ENCODE assay signal across 8 cellular contexts in the genomic region with DNA sequence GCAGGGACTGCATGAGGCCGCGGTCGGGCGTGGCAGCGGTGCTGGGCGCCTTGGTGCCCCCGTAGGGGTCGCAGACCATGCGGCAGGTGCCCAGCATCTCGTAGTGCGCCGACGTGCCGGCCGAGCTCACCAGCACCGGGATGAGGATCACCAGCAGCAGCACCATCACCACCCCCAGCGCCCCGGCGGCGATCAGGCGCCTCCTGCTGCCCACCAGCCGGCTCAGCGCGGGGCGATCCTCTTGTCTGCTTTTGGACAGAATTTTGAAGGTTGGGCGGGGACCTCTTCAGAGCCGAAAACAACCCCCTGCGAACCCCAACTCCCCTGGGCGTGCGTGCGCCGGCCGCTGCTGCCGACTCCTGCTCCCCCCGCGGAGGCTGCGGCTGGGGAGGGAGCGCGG. TPM values are rescaled to one million over a fixed set of nuclear protein-coding genes. Genes with fewer than 3 reads are reported as not detected.
DNase-seq lines count a peak whose midpoint lies in the region; ATAC-seq and TF ChIP-seq lines count a peak whose summit lies in the region.

No MANE protein-coding gene starts in this region.

- ATAC-seq in GM18502 (IDR thresholded peaks at IDR 0.05; ENCODE audit: poor library complexity, unreplicated experiment) = peak; percentile 64
- peak; percentile 28 for ATAC-seq in HG03066 (IDR thresholded peaks at IDR 0.05; ENCODE audit: low read depth, unreplicated experiment)
- peak; percentile 14 for ATAC-seq in activated B cell treated with CpG ODN at 0.5 μM for 24 hours (ENCODE audit: low read depth)

- no peaks in the 10 kb centered on the region for H3K9me3 Mint-ChIP-seq in activated B cell treated with CpG ODN at 0.5 μM for 24 hours
- peaks cover 1% of the 10 kb centered on the region for H3K9me3 Mint-ChIP-seq in neural progenitor cell

- peak overlapping the region; percentile 64 for H2AFZ ChIP-seq in neural progenitor cell (replicated peaks)

- H3K36me3 ChIP-seq in esophagus (ENCODE audit: control insufficient read depth in 2 of 2, insufficient read depth in 2 of 2, low read length in 1 of 2) (no peaks in the 10 kb centered on the region), neural progenitor cell (no peaks in the 10 kb centered on the region), MG63 (no peaks in the 10 kb centered on the region)

- DNase-seq in activated B cell treated with CpG ODN at 0.5 μM for 24 hours (peak; percentile 17), neural progenitor cell (ENCODE audit: low spot score) (peak; percentile 67), MG63 (no peak), KBM-7 (no peak)

- 0 to 1% methylated on average over 39 of the region's 39 CpGs for WGBS in esophagus, 2 donors

- H3K4me1 ChIP-seq in esophagus (ENCODE audit: control insufficient read depth in 2 of 2, insufficient read depth in 2 of 2, low read length in 1 of 2) (peaks cover 0 to 13% of the 10 kb centered on the region in 2 donors), neural progenitor cell (peaks cover 29% of the 10 kb centered on the region)

- no peak overlapping the region for H3K27ac ChIP-seq in 22Rv1
- no peak overlapping the region for H3K27ac ChIP-seq in esophagus (ENCODE audit: low read depth in 2 of 2, low read length in 1 of 2)
- no peak overlapping the region for H3K27ac ChIP-seq in neural progenitor cell

- no peaks in the 10 kb centered on the region for H3K79me2 ChIP-seq in neural progenitor cell (ENCODE audit: low read depth)

- H3K4me3 Mint-ChIP-seq in activated B cell treated with CpG ODN at 0.5 μM for 24 hours (peak overlapping the region; percentile 44), neural progenitor cell (peak overlapping the region; percentile 70)

- no peaks in the 10 kb centered on the region for H3K9me3 ChIP-seq in esophagus (ENCODE audit: control insufficient read depth in 2 of 2, insufficient read depth in 1 of 2, low read depth in 1 of 2, low read length in 1 of 2)
- no peaks in the 10 kb centered on the region for H3K9me3 ChIP-seq in neural progenitor cell (ENCODE audit: low read depth)
- H3K9me3 ChIP-seq in MG63 = no peaks in the 10 kb centered on the region

- in situ Hi-C loops in KBM-7 (cut with MboI; ENCODE audit: low pct_unique_long_range_greater_than_20kb, low sequenced_read_pairs) = no loop called here

- H3K27me3 Mint-ChIP-seq in activated B cell treated with CpG ODN at 0.5 μM for 24 hours (peaks cover 32% of the 10 kb centered on the region), neural progenitor cell (ENCODE audit: insufficient read depth, low read depth) (peaks cover 48% of the 10 kb centered on the region)

- CTCF ChIA-PET in activated B cell treated with CpG ODN at 0.5 μM for 24 hours (lab: Charles Lee) = no interaction called here

- H3K36me3 Mint-ChIP-seq in activated B cell treated with CpG ODN at 0.5 μM for 24 hours (ENCODE audit: low read depth) (no peaks in the 10 kb centered on the region), neural progenitor cell (no peaks in the 10 kb centered on the region)

- POLR2A ChIA-PET in activated B cell treated with CpG ODN at 0.5 μM for 24 hours (lab: Charles Lee) = no interaction called here

- H3K27ac Mint-ChIP-seq in activated B cell treated with CpG ODN at 0.5 μM for 24 hours (no peak overlapping the region), neural progenitor cell (no peak overlapping the region)

- intact Hi-C loops in activated B cell treated with CpG ODN at 0.5 μM for 24 hours (cut with micrococcal nuclease) = no loop called here

- H4K20me1 ChIP-seq in neural progenitor cell (ENCODE audit: low read depth) = peaks cover 12% of the 10 kb centered on the region

- H3K4me1 Mint-ChIP-seq in activated B cell treated with CpG ODN at 0.5 μM for 24 hours = peaks cover 14% of the 10 kb centered on the region
- peaks cover 7% of the 10 kb centered on the region for H3K4me1 Mint-ChIP-seq in neural progenitor cell

- H3K9ac ChIP-seq in neural progenitor cell = no peak overlapping the region

- peak overlapping the region; percentile 32 to 53 for H3K4me3 ChIP-seq in esophagus (ENCODE audit: low read depth in 1 of 2, low read length in 2 of 2)
- peak overlapping the region; percentile 82 for H3K4me3 ChIP-seq in neural progenitor cell
- no peak overlapping the region for H3K4me3 ChIP-seq in MG63

- peaks cover 29% of the 10 kb centered on the region for H3F3A ChIP-seq in neural progenitor cell (ENCODE audit: low read depth)

- H3K27me3 ChIP-seq in esophagus (ENCODE audit: control insufficient read depth in 1 of 2, insufficient read depth in 2 of 2, low read length in 2 of 2) = peaks cover 0 to 10% of the 10 kb centered on the region in 2 donors
- peaks cover 73% of the 10 kb centered on the region for H3K27me3 ChIP-seq in neural progenitor cell
- no peaks in the 10 kb centered on the region for H3K27me3 ChIP-seq in MG63

- peak; percentile 19; the same call in 1 of the 2 replicates for TF ChIP-seq CTCF in 22Rv1 (IDR thresholded peaks at IDR 0.05)
- no peak for TF ChIP-seq CTCF in activated B cell treated with CpG ODN at 0.5 μM for 24 hours (IDR thresholded peaks at IDR 0.05)
- peak; percentile 45 for TF ChIP-seq CTCF in neural progenitor cell (IDR thresholded peaks at IDR 0.05)

- H3K4me2 ChIP-seq in neural progenitor cell = peak overlapping the region; percentile 94

RNA-seq across cellular contexts. Expression of gene C1QL3, which starts 0.8 kb away (rescaled TPM):
- total RNA-seq in activated B cell treated with CpG ODN at 0.5 μM for 24 hours (not detected in 2 replicates), neural progenitor cell (ENCODE audit: low replicate concordance) (0.25 and 0.28 TPM in 2 replicates)
- polyA plus RNA-seq in esophagus = not detected
- not detected in 2 replicates for total RNA-seq in MG63 (2014; rRNA removed; shearing (Covaris generic); ENCODE audit: low replicate concordance)

Comparison
In these comparisons a context has a peak if more than half of its experiments do, and no peak if none do; other contexts are left out.
1. ATAC-seq: peak in every context shown above with its lines; median percentile 64 in GM18502; 28 in HG03066; 14 in activated B cell treated with CpG ODN at 0.5 μM for 24 hours.
2. DNase-seq: peak in activated B cell treated with CpG ODN at 0.5 μM for 24 hours (single experiment) and neural progenitor cell (single experiment); none in MG63 (single experiment) and KBM-7 (single experiment).